2 cellular contexts compared by ENCODE assay signal in genomic region chrX:153782324-153782723, GRCh38.
TF ChIP-seq lines count a peak whose summit lies in the region.

No MANE protein-coding gene starts in this region.

TF ChIP-seq in HEK293, 187 proteins besides CTCF, POLR2A, EP300 and RAD21 (continues in another document):
- TF ChIP-seq ZNF214 (tag by site-specific recombination; IDR thresholded peaks at IDR 0.05; ENCODE audit: borderline replicate concordance) (no peak), ZNF2 (tag by site-specific recombination; IDR thresholded peaks at IDR 0.05) (no peak), ZNF140 (tag by site-specific recombination; IDR thresholded peaks at IDR 0.05) (no peak), ZNF18 (tag by site-specific recombination; IDR thresholded peaks at IDR 0.05) (no peak), ZNF530 (tag by site-specific recombination; IDR thresholded peaks at IDR 0.05; ENCODE audit: low read depth) (no peak), ZNF24 (tag by site-specific recombination; IDR thresholded peaks at IDR 0.05) (no peak), ZNF202 (tag by site-specific recombination; IDR thresholded peaks at IDR 0.05; ENCODE audit: borderline replicate concordance) (no peak), ZNF843 (tag by site-specific recombination; IDR thresholded peaks at IDR 0.05) (no peak), ZBTB49 (tag by site-specific recombination; IDR thresholded peaks at IDR 0.05; ENCODE audit: low read depth) (no peak), PATZ1 (tag by site-specific recombination; IDR thresholded peaks at IDR 0.05) (0 out of 2 replicates have a peak, but pooled peaks have one; percentile 3), BCL6B (tag by site-specific recombination; IDR thresholded peaks at IDR 0.05) (no peak), PRDM10 (tag by site-specific recombination; IDR thresholded peaks at IDR 0.05) (peak; percentile 65), ZFP3 (tag by site-specific recombination; IDR thresholded peaks at IDR 0.05; ENCODE audit: low read depth) (no peak), SCRT1 (tag by site-specific recombination; IDR thresholded peaks at IDR 0.05; ENCODE audit: borderline replicate concordance) (0 out of 2 replicates have a peak, but pooled peaks have one; percentile 41), ZNF48 (tag by site-specific recombination; IDR thresholded peaks at IDR 0.05) (no peak), SCRT2 (tag by site-specific recombination; IDR thresholded peaks at IDR 0.05) (peak; percentile 65)

TF ChIP-seq in K562, 482 proteins besides CTCF, POLR2A, EP300 and RAD21:
- TF ChIP-seq ZNF41 (CRISPR knock-in tag; conservative IDR thresholded peaks at IDR 0.05) = no peak
- peak; percentile 15; the same call in 1 of the 2 replicates for TF ChIP-seq PKNOX1 (IDR thresholded peaks at IDR 0.05)
TF ChIP-seq in K562: peak in this region for 1.
